Comparison of ENCODE assay signal across 12 cellular contexts in genomic region chr22:17831527-17832251, GRCh38. TPM values are rescaled to one million over a fixed set of nuclear protein-coding genes. Genes with fewer than 3 reads are reported as not detected.
DNase-seq lines count a peak whose midpoint lies in the region; ATAC-seq, FAIRE-seq and TF ChIP-seq lines count a peak whose summit lies in the region.
"Had no signal": no experiment of that assay in that cellular context is flagged by ENCODE, and none has a peak within 500 bp of the region (broad histone marks: within the 10 kb centered on the region; RNA-seq: fewer than 3 reads in every experiment).

No MANE protein-coding gene starts in this region.

- ATAC-seq in T-helper 17 cell: no peak
- ATAC-seq in HG03280 (IDR thresholded peaks at IDR 0.05; ENCODE audit: unreplicated experiment): no peak

- FAIRE-seq in HTR-8/SVneo (lab: Jason Lieb, UNC): no peak

- TF ChIP-seq CTCF in fibroblast of lung (conservative IDR thresholded peaks at IDR 0.05 in 1 of 2, IDR thresholded peaks at IDR 0.05 in 1 of 2; ENCODE audit: low read depth in 1 of 2, low read length in 2 of 2) (no peak), nephron progenitor cell (IDR thresholded peaks at IDR 0.05) (no peak), thyroid gland (IDR thresholded peaks at IDR 0.05) (no peak)

- H3K79me2 ChIP-seq in fibroblast of lung (ENCODE audit: control insufficient read depth, insufficient read depth, low read length): no peaks in the 10 kb centered on the region

- peak overlapping the region; percentile 68 for H3K27ac Mint-ChIP-seq in T-helper 17 cell
- peak overlapping the region; percentile 89 for H3K27ac Mint-ChIP-seq in nephron progenitor cell
- H3K27ac Mint-ChIP-seq: stimulated activated naive CD8-positive, alpha-beta T cell treated with anti-CD3 and anti-CD28 coated beads, Interleukin-15, Interleukin-2, amounts not matched to agents 100 ng/mL and 50 ng/mL, for 24 hours had no signal

- H3K36me3 Mint-ChIP-seq in T-helper 17 cell (ENCODE audit: low read depth) (peaks cover 3% of the 10 kb centered on the region), nephron progenitor cell (ENCODE audit: low read depth) (peaks cover 6% of the 10 kb centered on the region)

- no peak for TF ChIP-seq POLR2A in thyroid gland (IDR thresholded peaks at IDR 0.05)

- H3K4me3 ChIP-seq in fibroblast of lung (replicated peaks in 1 of 4; ENCODE audit: control extremely low read depth in 1 of 4, insufficient read depth in 1 of 4, low read depth in 3 of 4, low read length in 4 of 4) (no peak overlapping the region), thyroid gland (replicated peaks in 1 of 3) (no peak overlapping the region)

- H3K27me3 Mint-ChIP-seq in T-helper 17 cell: no peaks in the 10 kb centered on the region
- H3K27me3 Mint-ChIP-seq in nephron progenitor cell (ENCODE audit: low read depth, poor library complexity): no peaks in the 10 kb centered on the region
- H3K27me3 Mint-ChIP-seq: stimulated activated naive CD8-positive, alpha-beta T cell treated with anti-CD3 and anti-CD28 coated beads, Interleukin-15, Interleukin-2, amounts not matched to agents 100 ng/mL and 50 ng/mL, for 24 hours had no signal

- no peaks in the 10 kb centered on the region for H3K9me3 Mint-ChIP-seq in nephron progenitor cell
- H3K9me3 Mint-ChIP-seq: stimulated activated naive CD8-positive, alpha-beta T cell treated with anti-CD3 and anti-CD28 coated beads, Interleukin-15, Interleukin-2, amounts not matched to agents 100 ng/mL and 50 ng/mL, for 24 hours had no signal

- H3K9me3 ChIP-seq in T-helper 17 cell (ENCODE audit: control insufficient read depth, low read length, poor library complexity, severe bottlenecking) (no peaks in the 10 kb centered on the region), fibroblast of lung (ENCODE audit: control insufficient read depth, insufficient read depth, low read depth, low read length) (no peaks in the 10 kb centered on the region), thyroid gland (no peaks in the 10 kb centered on the region)

- H3K4me2 ChIP-seq in fibroblast of lung (ENCODE audit: extremely low read depth, insufficient read depth, low read length): peak overlapping the region; percentile 3

- WGBS in thyroid gland, 2 donors: 81 to 84% methylated on average over 17 of the region's 17 CpGs

- no peaks in the 10 kb centered on the region for H3K27me3 ChIP-seq in fibroblast of lung (ENCODE audit: control insufficient read depth, insufficient read depth, low read length)
- no peaks in the 10 kb centered on the region for H3K27me3 ChIP-seq in thyroid gland

- no peaks in the 10 kb centered on the region for H4K20me1 ChIP-seq in fibroblast of lung (ENCODE audit: control insufficient read depth, extremely low read depth, insufficient read depth, low read length)

- DNase-seq in T-helper 17 cell: no peak
- no peak for DNase-seq in fibroblast of lung (ENCODE audit: low read depth in 2 of 2)
- DNase-seq in nephron progenitor cell: no peak
- no peak for DNase-seq in thyroid gland
- DNase-seq in HTR-8/SVneo (ENCODE audit: insufficient read length, low spot score): no peak
- DNase-seq in RKO (ENCODE audit: low spot score): no peak
- DNase-seq: glutamatergic neuron; NCI-H1092; NCI-H510A; stimulated activated CD4-positive, alpha-beta T cell treated with anti-CD3 and anti-CD28 coated beads, Interleukin-4, amount 100 ng/mL, for 24 hours had no signal

- H3K9ac ChIP-seq in fibroblast of lung (ENCODE audit: insufficient read depth, low read length): no peak overlapping the region

- H3K27ac ChIP-seq in fibroblast of lung (ENCODE audit: insufficient read depth, low read length) (no peak overlapping the region), thyroid gland (peak overlapping the region; percentile 16 to 97 (median 63))

- H3K4me3 Mint-ChIP-seq in T-helper 17 cell: no peak overlapping the region
- H3K4me3 Mint-ChIP-seq in nephron progenitor cell: no peak overlapping the region
- H3K4me3 Mint-ChIP-seq: stimulated activated naive CD8-positive, alpha-beta T cell treated with anti-CD3 and anti-CD28 coated beads, Interleukin-15, Interleukin-2, amounts not matched to agents 100 ng/mL and 50 ng/mL, for 24 hours had no signal

- H2AFZ ChIP-seq in fibroblast of lung (ENCODE audit: low read length): no peak overlapping the region

- no peaks in the 10 kb centered on the region for H3K4me1 ChIP-seq in fibroblast of lung (ENCODE audit: control insufficient read depth, extremely low read depth, insufficient read depth, low read length)
- peaks cover 33 to 60% of the 10 kb centered on the region in 2 donors for H3K4me1 ChIP-seq in thyroid gland

- H3K36me3 ChIP-seq in fibroblast of lung (ENCODE audit: control insufficient read depth, insufficient read depth, low read length): no peaks in the 10 kb centered on the region
- no peaks in the 10 kb centered on the region for H3K36me3 ChIP-seq in thyroid gland

- H3K4me1 Mint-ChIP-seq in T-helper 17 cell (peaks cover 8% of the 10 kb centered on the region), nephron progenitor cell (peaks cover 59% of the 10 kb centered on the region)

- intact Hi-C loops in thyroid gland (cut with DNase I): loop anchor here (2.0 kb wide), 1 partner anchor 193 kb away; the partner anchor contains the start of gene MICAL3

RNA-seq across cellular contexts. Expression of gene BID, which starts 57.4 kb away (rescaled TPM):
- 10 to 100 TPM; 18.3 to 24.2 TPM for total RNA-seq in T-helper 17 cell
- total RNA-seq in fibroblast of lung: 13.4 and 17.7 TPM in 2 replicates
- 23.4 and 37.0 TPM in 2 replicates for polyA plus RNA-seq in fibroblast of lung
- polyA plus RNA-seq in fibroblast of lung (2012): 23.1 and 30.3 TPM in 2 replicates
- 16.3 and 17.4 TPM in 2 replicates for polyA minus RNA-seq in fibroblast of lung (ENCODE audit: low replicate concordance)
- 10 to 100 TPM in 3 of 4 donors, 1 to 10 TPM in 1; 4.6 to 18.3 (median 14.9) TPM for total RNA-seq in thyroid gland
